In the genomic region with DNA sequence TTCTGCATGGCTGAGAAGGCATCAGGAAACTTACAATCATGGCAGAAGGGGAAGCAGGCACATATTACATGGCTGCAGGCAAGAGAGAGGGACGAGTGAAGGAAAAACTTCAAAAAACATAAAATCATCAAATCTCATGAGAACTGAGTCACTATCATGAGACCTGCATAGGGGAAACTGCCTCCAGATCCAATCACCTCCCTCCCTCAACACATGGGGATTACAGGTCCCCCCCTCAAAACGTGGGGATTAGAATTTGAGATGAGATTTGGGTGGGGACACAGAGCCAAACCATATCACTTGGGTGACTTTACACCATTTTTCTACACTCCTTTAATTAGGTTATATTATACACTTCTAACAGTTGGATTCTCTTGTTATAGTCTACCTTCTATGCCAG, we compare ENCODE assay signal across 29 cellular contexts.
"Had no signal": no experiment of that assay in that cellular context is flagged by ENCODE, and none has a peak within 500 bp of the region (broad histone marks: within the 10 kb centered on the region; RNA-seq: fewer than 3 reads in every experiment).

No MANE protein-coding gene starts in this region.

- ATAC-seq: stimulated activated effector memory CD8-positive, alpha-beta T cell treated with anti-CD3 and anti-CD28 coated beads, Interleukin-12 subunit alpha, Interleukin-12 subunit beta, amount 100 ng/mL, for 72 hours; stimulated activated memory B cell treated with anti-CD40 and anti-IgM and Interleukin-4, amounts not matched to agents 10 μg/mL and 1 μg/mL and 100 μg/mL, for 72 hours; stimulated activated naive B cell treated with anti-CD40 and anti-IgM and Interleukin-4, amounts not matched to agents 10 μg/mL and 1 μg/mL and 100 μg/mL, for 72 hours; stimulated activated naive CD8-positive, alpha-beta T cell treated with anti-CD3 and anti-CD28 coated beads, Interleukin-15, amount 100 ng/mL, for 72 hours; stimulated activated naive CD8-positive, alpha-beta T cell treated with anti-CD3 and anti-CD28 coated beads, Interleukin-15, Interleukin-2, amounts not matched to agents 100 U/mL and 50 U/mL, for 24 hours; upper lobe of right lung had no signal

- H3K9me3 Mint-ChIP-seq: stimulated activated naive B cell treated with anti-CD40 and anti-IgM and Interleukin-4, amounts not matched to agents 10 μg/mL and 1 μg/mL and 100 μg/mL, for 72 hours; stimulated activated naive CD8-positive, alpha-beta T cell treated with anti-CD3 and anti-CD28 coated beads, Interleukin-15, Interleukin-2, amounts not matched to agents 100 ng/mL and 50 ng/mL, for 24 hours; type B pancreatic cell had no signal

- H3K27ac ChIP-seq: stomach, suprapubic skin, testis, thoracic aorta, thyroid gland, tibial artery, tibial nerve, transverse colon, upper lobe of left lung, upper lobe of right lung, uterus, vagina had no signal

- H3K9me3 ChIP-seq: stomach, suprapubic skin, testis, thoracic aorta, thyroid gland, tibial artery, tibial nerve, transverse colon, upper lobe of left lung, upper lobe of right lung, uterus, vagina had no signal

- H3K27ac Mint-ChIP-seq: stimulated activated effector memory CD8-positive, alpha-beta T cell treated with anti-CD3 and anti-CD28 coated beads, Interleukin-12 subunit alpha, Interleukin-12 subunit beta, amount 100 ng/mL, for 72 hours; stimulated activated memory B cell treated with anti-CD40 and anti-IgM and Interleukin-4, amounts not matched to agents 10 μg/mL and 1 μg/mL and 100 μg/mL, for 72 hours; stimulated activated naive B cell treated with anti-CD40 and anti-IgM and Interleukin-4, amounts not matched to agents 10 μg/mL and 1 μg/mL and 100 μg/mL, for 72 hours; stimulated activated naive CD8-positive, alpha-beta T cell treated with anti-CD3 and anti-CD28 coated beads, Interleukin-15, amount 100 ng/mL, for 72 hours; stimulated activated naive CD8-positive, alpha-beta T cell treated with anti-CD3 and anti-CD28 coated beads, Interleukin-15, Interleukin-2, amounts not matched to agents 100 ng/mL and 50 ng/mL, for 24 hours; type B pancreatic cell had no signal

- H3K27me3 ChIP-seq: stomach, suprapubic skin, testis, thyroid gland, tibial artery, tibial nerve, transverse colon, upper lobe of left lung, upper lobe of right lung, uterus, vagina had no signal

- H3K4me3 ChIP-seq: stomach, suprapubic skin, testis, thoracic aorta, thyroid gland, tibial artery, tibial nerve, transverse colon, upper lobe of left lung, upper lobe of right lung, uterus, vagina had no signal

- H3K36me3 ChIP-seq: stomach, suprapubic skin, thoracic aorta, thyroid gland, tibial artery, tibial nerve, transverse colon, upper lobe of left lung, upper lobe of right lung, uterus, vagina had no signal

- DNase-seq: stimulated activated CD4-positive, alpha-beta T cell treated with anti-CD3 and anti-CD28 coated beads, Interleukin-2, amount 100 ng/mL, for 48 hours; stimulated activated CD4-positive, alpha-beta T cell treated with anti-CD3 and anti-CD28 coated beads, Interleukin-4, amount 100 ng/mL, for 1 hour; stimulated activated CD4-positive, alpha-beta T cell treated with anti-CD3 and anti-CD28 coated beads, Interleukin-4, amount 100 ng/mL, for 24 hours; stimulated activated CD4-positive, alpha-beta T cell treated with anti-CD3 and anti-CD28 coated beads, Interleukin-4, amount 100 ng/mL, for 4 hours; stimulated activated CD8-positive, alpha-beta memory T cell treated with anti-CD3 and anti-CD28 coated beads, Interleukin-4, amount 100 ng/mL, for 48 hours; stimulated activated naive B cell treated with anti-CD40 and anti-IgM and Interleukin-4, amounts not matched to agents 10 μg/mL and 1 μg/mL and 100 μg/mL, for 72 hours; stimulated activated naive CD4-positive, alpha-beta T cell; stimulated activated naive CD4-positive, alpha-beta T cell treated with Interleukin-2 at 50 U/mL for 16 hours; stimulated activated naive CD8-positive, alpha-beta T cell treated with anti-CD3 and anti-CD28 coated beads, Interleukin-15, amount 100 ng/mL, for 72 hours; stimulated activated naive CD8-positive, alpha-beta T cell treated with anti-CD3 and anti-CD28 coated beads, Interleukin-15, Interleukin-2, amounts not matched to agents 100 U/mL and 50 U/mL, for 24 hours; stomach; substantia nigra; testis; thyroid gland; tibial artery; transverse colon; trophoblast cell; upper lobe of left lung; upper lobe of right lung; uterus had no signal

- H3K4me1 Mint-ChIP-seq: stimulated activated effector memory CD8-positive, alpha-beta T cell treated with anti-CD3 and anti-CD28 coated beads, Interleukin-12 subunit alpha, Interleukin-12 subunit beta, amount 100 ng/mL, for 72 hours; stimulated activated memory B cell treated with anti-CD40 and anti-IgM and Interleukin-4, amounts not matched to agents 10 μg/mL and 1 μg/mL and 100 μg/mL, for 72 hours; stimulated activated naive B cell treated with anti-CD40 and anti-IgM and Interleukin-4, amounts not matched to agents 10 μg/mL and 1 μg/mL and 100 μg/mL, for 72 hours; stimulated activated naive CD8-positive, alpha-beta T cell treated with anti-CD3 and anti-CD28 coated beads, Interleukin-15, amount 100 ng/mL, for 72 hours had no signal

- H3K4me3 Mint-ChIP-seq: stimulated activated effector memory CD8-positive, alpha-beta T cell treated with anti-CD3 and anti-CD28 coated beads, Interleukin-12 subunit alpha, Interleukin-12 subunit beta, amount 100 ng/mL, for 72 hours; stimulated activated memory B cell treated with anti-CD40 and anti-IgM and Interleukin-4, amounts not matched to agents 10 μg/mL and 1 μg/mL and 100 μg/mL, for 72 hours; stimulated activated naive B cell treated with anti-CD40 and anti-IgM and Interleukin-4, amounts not matched to agents 10 μg/mL and 1 μg/mL and 100 μg/mL, for 72 hours; stimulated activated naive CD8-positive, alpha-beta T cell treated with anti-CD3 and anti-CD28 coated beads, Interleukin-15, amount 100 ng/mL, for 72 hours; stimulated activated naive CD8-positive, alpha-beta T cell treated with anti-CD3 and anti-CD28 coated beads, Interleukin-15, Interleukin-2, amounts not matched to agents 100 ng/mL and 50 ng/mL, for 24 hours; type B pancreatic cell had no signal

- FAIRE-seq: urothelium cell line had no signal

- H3K36me3 Mint-ChIP-seq: stimulated activated effector memory CD8-positive, alpha-beta T cell treated with anti-CD3 and anti-CD28 coated beads, Interleukin-12 subunit alpha, Interleukin-12 subunit beta, amount 100 ng/mL, for 72 hours; stimulated activated memory B cell treated with anti-CD40 and anti-IgM and Interleukin-4, amounts not matched to agents 10 μg/mL and 1 μg/mL and 100 μg/mL, for 72 hours; stimulated activated naive B cell treated with anti-CD40 and anti-IgM and Interleukin-4, amounts not matched to agents 10 μg/mL and 1 μg/mL and 100 μg/mL, for 72 hours; type B pancreatic cell had no signal

- H3K27me3 Mint-ChIP-seq: stimulated activated memory B cell treated with anti-CD40 and anti-IgM and Interleukin-4, amounts not matched to agents 10 μg/mL and 1 μg/mL and 100 μg/mL, for 72 hours; stimulated activated naive B cell treated with anti-CD40 and anti-IgM and Interleukin-4, amounts not matched to agents 10 μg/mL and 1 μg/mL and 100 μg/mL, for 72 hours; stimulated activated naive CD8-positive, alpha-beta T cell treated with anti-CD3 and anti-CD28 coated beads, Interleukin-15, amount 100 ng/mL, for 72 hours; stimulated activated naive CD8-positive, alpha-beta T cell treated with anti-CD3 and anti-CD28 coated beads, Interleukin-15, Interleukin-2, amounts not matched to agents 100 ng/mL and 50 ng/mL, for 24 hours; type B pancreatic cell had no signal

- H3K4me1 ChIP-seq: stomach, suprapubic skin, testis, thyroid gland, tibial artery, tibial nerve, transverse colon, upper lobe of left lung, upper lobe of right lung, uterus, vagina had no signal
